In the genomic region with DNA sequence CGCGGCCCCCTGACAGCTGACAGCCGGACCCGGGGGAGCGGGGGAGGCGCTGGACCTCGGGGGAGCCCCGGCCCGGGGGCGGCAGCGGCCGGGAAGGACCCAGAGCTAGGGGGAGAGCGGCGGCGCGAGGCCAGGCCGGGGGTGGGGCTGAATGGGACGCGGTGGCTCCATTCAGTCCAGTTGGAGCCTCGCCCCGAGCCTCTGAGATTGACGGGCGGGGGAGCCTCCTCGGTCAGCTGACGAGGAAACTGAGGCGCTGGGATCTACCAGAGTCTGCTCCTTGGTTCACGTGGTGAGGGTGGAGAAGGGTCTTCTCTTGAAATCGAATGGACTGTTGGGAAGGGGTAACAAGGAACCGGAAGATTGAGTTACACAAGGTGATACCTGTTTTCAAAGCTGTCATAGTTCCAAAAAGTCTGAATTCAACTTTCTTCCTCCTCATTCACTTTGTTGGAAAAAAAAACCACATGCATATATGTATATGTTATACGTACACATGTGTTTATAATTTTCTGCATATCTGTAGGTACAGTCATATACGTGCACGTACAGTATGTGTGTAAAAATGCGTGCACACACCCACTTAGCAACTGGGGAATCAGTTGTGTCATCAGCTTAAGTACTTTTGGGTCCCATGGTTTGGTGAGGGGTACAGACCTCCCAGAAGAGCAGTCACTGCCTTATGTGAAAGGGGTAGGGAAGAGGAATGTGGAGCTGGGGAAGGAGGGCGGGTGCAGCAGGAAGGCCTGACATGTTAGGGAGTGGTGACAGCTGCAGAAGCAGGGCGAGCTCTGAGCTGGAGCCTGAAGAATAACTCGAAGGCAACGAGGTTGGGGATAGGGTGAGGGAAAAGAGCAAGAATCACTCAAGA, we compare ENCODE assay signal across 6 cellular contexts.
DNase-seq lines count a peak whose midpoint lies in the region; ATAC-seq and TF ChIP-seq lines count a peak whose summit lies in the region.

No MANE protein-coding gene starts in this region.

- H3K9me3 ChIP-seq in HEK293 (ENCODE audit: control insufficient read depth, insufficient read depth, low read depth, low read length) (no peaks in the 10 kb centered on the region), mucosa of rectum (ENCODE audit: control insufficient read depth in 2 of 2, low read length in 2 of 2) (no peaks in the 10 kb centered on the region)

- H3K4me1 ChIP-seq in HEK293 (ENCODE audit: control insufficient read depth, insufficient read depth, low read length) (no peaks in the 10 kb centered on the region), mucosa of rectum (ENCODE audit: control insufficient read depth in 2 of 2, insufficient read depth in 2 of 2, low read length in 2 of 2) (peaks cover 14% of the 10 kb centered on the region in 2 donors)

- peak overlapping the region; percentile 94 for H3K4me3 ChIP-seq in HEK293 (ENCODE audit: low read depth, low read length)
- H3K4me3 ChIP-seq in mucosa of rectum (ENCODE audit: low read length in 2 of 2), result peak overlapping the region; percentile 89 to 94

- peak overlapping the region; percentile 73; the same call in 1 of the 2 replicates for H3K27ac ChIP-seq in HEK293 (ENCODE audit: extremely low read depth, low read depth, low read length)
- H3K27ac ChIP-seq in angular gyrus (ENCODE audit: low read depth, low read length), result peak overlapping the region; percentile 66
- peak overlapping the region; percentile 67 to 74 for H3K27ac ChIP-seq in mucosa of rectum (ENCODE audit: low read depth in 2 of 2, low read length in 2 of 2)

- CTCF ChIA-PET in HEK293 (lab: Yijun Ruan, JAX), result interaction anchor here (1.3 kb wide), 1 partner anchor 73 kb away, joined by 4 read pairs; no protein-coding TSS in a partner anchor

- POLR2A ChIA-PET in HEK293 (lab: Yijun Ruan, JAX), result interaction anchor here (1.2 to 2.7 kb wide), 4 partner anchors 13 to 150 kb away, joined by 3 to 13 read pairs (median 4); partner anchors contain the start of gene MTERF4

- H3K36me3 ChIP-seq in HEK293 (ENCODE audit: control insufficient read depth in 2 of 2, insufficient read depth in 1 of 2, low read length in 2 of 2) (peaks cover 0 to 25% of the 10 kb centered on the region in 2 experiments; a peak in 2 of 3 replicates), mucosa of rectum (ENCODE audit: control insufficient read depth in 2 of 2, insufficient read depth in 2 of 2, low read length in 2 of 2) (peaks cover 6 to 15% of the 10 kb centered on the region in 2 donors)

- DNase-seq in foreskin melanocyte (no peak), RPMI8226 (no peak)

- H3K9ac ChIP-seq in mucosa of rectum (ENCODE audit: low read depth in 1 of 2, low read length in 2 of 2), result peak overlapping the region; percentile 74 to 80

- ATAC-seq in GM21529 (IDR thresholded peaks at IDR 0.05; ENCODE audit: unreplicated experiment), result no peak

- TF ChIP-seq CTCF in HEK293 (tag by site-specific recombination; IDR thresholded peaks at IDR 0.05), result no peak

- H3K27me3 ChIP-seq in mucosa of rectum (ENCODE audit: control insufficient read depth in 2 of 2, insufficient read depth in 2 of 2, low read length in 2 of 2), result no peaks in the 10 kb centered on the region

TF ChIP-seq in HEK293, 187 proteins besides CTCF, POLR2A, EP300 and RAD21 (continues in another document):
- no peak for TF ChIP-seq ZNF404 (tag by site-specific recombination; IDR thresholded peaks at IDR 0.05)
- 0 out of 2 replicates have a peak, but pooled peaks have one; percentile 10 for TF ChIP-seq ZSCAN30 (tag by site-specific recombination; IDR thresholded peaks at IDR 0.05)
- TF ChIP-seq, protein P1, sequence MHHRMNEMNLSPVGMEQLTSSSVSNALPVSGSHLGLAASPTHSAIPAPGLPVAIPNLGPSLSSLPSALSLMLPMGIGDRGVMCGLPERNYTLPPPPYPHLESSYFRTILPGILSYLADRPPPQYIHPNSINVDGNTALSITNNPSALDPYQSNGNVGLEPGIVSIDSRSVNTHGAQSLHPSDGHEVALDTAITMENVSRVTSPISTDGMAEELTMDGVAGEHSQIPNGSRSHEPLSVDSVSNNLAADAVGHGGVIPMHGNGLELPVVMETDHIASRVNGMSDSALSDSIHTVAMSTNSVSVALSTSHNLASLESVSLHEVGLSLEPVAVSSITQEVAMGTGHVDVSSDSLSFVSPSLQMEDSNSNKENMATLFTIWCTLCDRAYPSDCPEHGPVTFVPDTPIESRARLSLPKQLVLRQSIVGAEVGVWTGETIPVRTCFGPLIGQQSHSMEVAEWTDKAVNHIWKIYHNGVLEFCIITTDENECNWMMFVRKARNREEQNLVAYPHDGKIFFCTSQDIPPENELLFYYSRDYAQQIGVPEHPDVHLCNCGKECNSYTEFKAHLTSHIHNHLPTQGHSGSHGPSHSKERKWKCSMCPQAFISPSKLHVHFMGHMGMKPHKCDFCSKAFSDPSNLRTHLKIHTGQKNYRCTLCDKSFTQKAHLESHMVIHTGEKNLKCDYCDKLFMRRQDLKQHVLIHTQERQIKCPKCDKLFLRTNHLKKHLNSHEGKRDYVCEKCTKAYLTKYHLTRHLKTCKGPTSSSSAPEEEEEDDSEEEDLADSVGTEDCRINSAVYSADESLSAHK (tag by site-specific recombination; IDR thresholded peaks at IDR 0.05), result no peak
- TF ChIP-seq MZF1 (tag by site-specific recombination; IDR thresholded peaks at IDR 0.05; ENCODE audit: borderline replicate concordance), result no peak
- no peak for TF ChIP-seq ZNF274 (IDR thresholded peaks at IDR 0.05; ENCODE audit: low read length)
- no peak for TF ChIP-seq ZNF274 (tag by site-specific recombination; IDR thresholded peaks at IDR 0.05; ENCODE audit: borderline replicate concordance)
- no peak for TF ChIP-seq ZNF623 (tag by site-specific recombination; IDR thresholded peaks at IDR 0.05)
- no peak for TF ChIP-seq ZBTB10 (tag by site-specific recombination; IDR thresholded peaks at IDR 0.05)
- no peak for TF ChIP-seq BCL6B (tag by site-specific recombination; IDR thresholded peaks at IDR 0.05)
- no peak for TF ChIP-seq FEZF1 (tag by site-specific recombination; IDR thresholded peaks at IDR 0.05)
- 0 out of 2 replicates have a peak, but pooled peaks have one; percentile 43 for TF ChIP-seq ZNF660 (tag by site-specific recombination; IDR thresholded peaks at IDR 0.05)
- TF ChIP-seq ZNF169 (tag by site-specific recombination; IDR thresholded peaks at IDR 0.05), result no peak
- TF ChIP-seq KLF10 (tag by site-specific recombination; IDR thresholded peaks at IDR 0.05), result no peak
- TF ChIP-seq ZNF585B (tag by site-specific recombination; IDR thresholded peaks at IDR 0.05), result no peak
- peak; percentile 32; the same call in 1 of the 2 replicates for TF ChIP-seq GLIS2 (tag by site-specific recombination; IDR thresholded peaks at IDR 0.05)
- no peak for TF ChIP-seq ZNF138 (tag by site-specific recombination; IDR thresholded peaks at IDR 0.05; ENCODE audit: borderline replicate concordance)
- no peak for TF ChIP-seq ZNF558 (tag by site-specific recombination; IDR thresholded peaks at IDR 0.05)
- TF ChIP-seq ZNF174 (tag by site-specific recombination; IDR thresholded peaks at IDR 0.05), result no peak
- TF ChIP-seq, protein P2, sequence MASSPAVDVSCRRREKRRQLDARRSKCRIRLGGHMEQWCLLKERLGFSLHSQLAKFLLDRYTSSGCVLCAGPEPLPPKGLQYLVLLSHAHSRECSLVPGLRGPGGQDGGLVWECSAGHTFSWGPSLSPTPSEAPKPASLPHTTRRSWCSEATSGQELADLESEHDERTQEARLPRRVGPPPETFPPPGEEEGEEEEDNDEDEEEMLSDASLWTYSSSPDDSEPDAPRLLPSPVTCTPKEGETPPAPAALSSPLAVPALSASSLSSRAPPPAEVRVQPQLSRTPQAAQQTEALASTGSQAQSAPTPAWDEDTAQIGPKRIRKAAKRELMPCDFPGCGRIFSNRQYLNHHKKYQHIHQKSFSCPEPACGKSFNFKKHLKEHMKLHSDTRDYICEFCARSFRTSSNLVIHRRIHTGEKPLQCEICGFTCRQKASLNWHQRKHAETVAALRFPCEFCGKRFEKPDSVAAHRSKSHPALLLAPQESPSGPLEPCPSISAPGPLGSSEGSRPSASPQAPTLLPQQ (tag by site-specific recombination; IDR thresholded peaks at IDR 0.05), result peak; percentile 18; the same call in 1 of the 2 replicates
- no peak for TF ChIP-seq ZBTB20 (tag by site-specific recombination; IDR thresholded peaks at IDR 0.05)
